In genomic region chr3:135907422-135908165, GRCh38 we compare ENCODE assay signal across 1 cellular context.
TF ChIP-seq lines count a peak whose summit lies in the region.

No MANE protein-coding gene starts in this region.

TF ChIP-seq in WTC11, 78 proteins besides CTCF, POLR2A, EP300 and RAD21 (continued from another document):
- TF ChIP-seq, protein P1, sequence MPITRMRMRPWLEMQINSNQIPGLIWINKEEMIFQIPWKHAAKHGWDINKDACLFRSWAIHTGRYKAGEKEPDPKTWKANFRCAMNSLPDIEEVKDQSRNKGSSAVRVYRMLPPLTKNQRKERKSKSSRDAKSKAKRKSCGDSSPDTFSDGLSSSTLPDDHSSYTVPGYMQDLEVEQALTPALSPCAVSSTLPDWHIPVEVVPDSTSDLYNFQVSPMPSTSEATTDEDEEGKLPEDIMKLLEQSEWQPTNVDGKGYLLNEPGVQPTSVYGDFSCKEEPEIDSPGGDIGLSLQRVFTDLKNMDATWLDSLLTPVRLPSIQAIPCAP (CRISPR knock-in tag; IDR thresholded peaks at IDR 0.05), result no peak
- no peak for TF ChIP-seq ZNF425 (CRISPR knock-in tag; conservative IDR thresholded peaks at IDR 0.05)
- no peak for TF ChIP-seq NFE2L1 (CRISPR knock-in tag; IDR thresholded peaks at IDR 0.05)
- no peak for TF ChIP-seq ETV6 (CRISPR knock-in tag; IDR thresholded peaks at IDR 0.05)
- no peak for TF ChIP-seq TP53 (CRISPR knock-in tag; IDR thresholded peaks at IDR 0.05)
- no peak for TF ChIP-seq CREM (CRISPR knock-in tag; IDR thresholded peaks at IDR 0.05)
- no peak for TF ChIP-seq JAZF1 (CRISPR knock-in tag; IDR thresholded peaks at IDR 0.05)
- TF ChIP-seq, protein P2, sequence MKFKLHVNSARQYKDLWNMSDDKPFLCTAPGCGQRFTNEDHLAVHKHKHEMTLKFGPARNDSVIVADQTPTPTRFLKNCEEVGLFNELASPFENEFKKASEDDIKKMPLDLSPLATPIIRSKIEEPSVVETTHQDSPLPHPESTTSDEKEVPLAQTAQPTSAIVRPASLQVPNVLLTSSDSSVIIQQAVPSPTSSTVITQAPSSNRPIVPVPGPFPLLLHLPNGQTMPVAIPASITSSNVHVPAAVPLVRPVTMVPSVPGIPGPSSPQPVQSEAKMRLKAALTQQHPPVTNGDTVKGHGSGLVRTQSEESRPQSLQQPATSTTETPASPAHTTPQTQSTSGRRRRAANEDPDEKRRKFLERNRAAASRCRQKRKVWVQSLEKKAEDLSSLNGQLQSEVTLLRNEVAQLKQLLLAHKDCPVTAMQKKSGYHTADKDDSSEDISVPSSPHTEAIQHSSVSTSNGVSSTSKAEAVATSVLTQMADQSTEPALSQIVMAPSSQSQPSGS (CRISPR knock-in tag; IDR thresholded peaks at IDR 0.05; ENCODE audit: borderline replicate concordance, low read depth), result no peak
- TF ChIP-seq, protein P3, sequence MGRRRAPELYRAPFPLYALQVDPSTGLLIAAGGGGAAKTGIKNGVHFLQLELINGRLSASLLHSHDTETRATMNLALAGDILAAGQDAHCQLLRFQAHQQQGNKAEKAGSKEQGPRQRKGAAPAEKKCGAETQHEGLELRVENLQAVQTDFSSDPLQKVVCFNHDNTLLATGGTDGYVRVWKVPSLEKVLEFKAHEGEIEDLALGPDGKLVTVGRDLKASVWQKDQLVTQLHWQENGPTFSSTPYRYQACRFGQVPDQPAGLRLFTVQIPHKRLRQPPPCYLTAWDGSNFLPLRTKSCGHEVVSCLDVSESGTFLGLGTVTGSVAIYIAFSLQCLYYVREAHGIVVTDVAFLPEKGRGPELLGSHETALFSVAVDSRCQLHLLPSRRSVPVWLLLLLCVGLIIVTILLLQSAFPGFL (CRISPR knock-in tag; IDR thresholded peaks at IDR 0.05; ENCODE audit: borderline replicate concordance), result no peak
